Comparison of ENCODE assay signal across 16 cellular contexts in genomic region chr2:99507964-99508818, GRCh38. TPM values are rescaled to one million over a fixed set of nuclear protein-coding genes. Genes with fewer than 3 reads are reported as not detected.
DNase-seq lines count a peak whose midpoint lies in the region; ATAC-seq and TF ChIP-seq lines count a peak whose summit lies in the region.
"Had no signal": no experiment of that assay in that cellular context is flagged by ENCODE, and none has a peak within 500 bp of the region (broad histone marks: within the 10 kb centered on the region; RNA-seq: fewer than 3 reads in every experiment).

No MANE protein-coding gene starts in this region.

- in situ Hi-C loops in G401 (cut with HindIII; ENCODE audit: low sequenced_read_pairs): no loop called here

- no peaks in the 10 kb centered on the region for H3K4me1 ChIP-seq in hepatocyte (ENCODE audit: insufficient read depth)
- H3K4me1 ChIP-seq: Peyer's patch had no signal

- H3K9me3 Mint-ChIP-seq in activated naive CD8-positive, alpha-beta T cell treated with anti-CD3 and anti-CD28 coated beads, Interleukin-2, amount 50 U/mL, for 24 hours: no peaks in the 10 kb centered on the region
- H3K9me3 Mint-ChIP-seq: activated CD4-positive, alpha-beta T cell treated with anti-CD3 and anti-CD28 coated beads, Interleukin-2, amount 10 ng/mL, durations not matched to agents 24 days and 14 days; stimulated activated naive CD8-positive, alpha-beta T cell treated with anti-CD3 and anti-CD28 coated beads, Interleukin-15, Interleukin-2, amounts not matched to agents 100 ng/mL and 50 ng/mL, for 24 hours had no signal

- H3K4me3 Mint-ChIP-seq in activated naive CD8-positive, alpha-beta T cell treated with anti-CD3 and anti-CD28 coated beads, Interleukin-2, amount 50 U/mL, for 24 hours: no peak overlapping the region
- H3K4me3 Mint-ChIP-seq: activated CD4-positive, alpha-beta T cell treated with anti-CD3 and anti-CD28 coated beads, Interleukin-2, amount 10 ng/mL, durations not matched to agents 24 days and 14 days; stimulated activated naive CD8-positive, alpha-beta T cell treated with anti-CD3 and anti-CD28 coated beads, Interleukin-15, Interleukin-2, amounts not matched to agents 100 ng/mL and 50 ng/mL, for 24 hours had no signal

- no peaks in the 10 kb centered on the region for H3K9me2 ChIP-seq in hepatocyte (replicated peaks; ENCODE audit: insufficient read depth)

- H3K4me3 ChIP-seq in hepatocyte: no peak overlapping the region
- H3K4me3 ChIP-seq: Peyer's patch, skin epidermis had no signal

- no peaks in the 10 kb centered on the region for H3K36me3 ChIP-seq in hepatocyte (replicated peaks; ENCODE audit: insufficient read depth, low read depth)
- H3K36me3 ChIP-seq: Peyer's patch had no signal

- 84% methylated on average over 7 of the region's 7 CpGs for WGBS in hepatocyte (ENCODE audit: low lambda C conversion rate, missing lambda C conversion rate)

- peaks cover 18% of the 10 kb centered on the region for H3K4me1 Mint-ChIP-seq in activated naive CD8-positive, alpha-beta T cell treated with anti-CD3 and anti-CD28 coated beads, Interleukin-2, amount 50 U/mL, for 24 hours

- ATAC-seq in activated naive CD8-positive, alpha-beta T cell treated with anti-CD3 and anti-CD28 coated beads, Interleukin-2, amount 50 U/mL, for 24 hours: no peak
- ATAC-seq in HG02610 (IDR thresholded peaks at IDR 0.05; ENCODE audit: unreplicated experiment) (no peak), GM19397 (IDR thresholded peaks at IDR 0.05; ENCODE audit: unreplicated experiment) (no peak)

- H2AFZ ChIP-seq in hepatocyte: no peak overlapping the region

- no peak overlapping the region for H3K4me2 ChIP-seq in hepatocyte

- no peaks in the 10 kb centered on the region for H3K9me3 ChIP-seq in hepatocyte (ENCODE audit: low read depth)
- H3K9me3 ChIP-seq: Peyer's patch had no signal

- no peaks in the 10 kb centered on the region for H4K20me1 ChIP-seq in hepatocyte (ENCODE audit: insufficient read depth, poor library complexity, severe bottlenecking)

- peaks cover 2% of the 10 kb centered on the region for H3K27me3 Mint-ChIP-seq in activated naive CD8-positive, alpha-beta T cell treated with anti-CD3 and anti-CD28 coated beads, Interleukin-2, amount 50 U/mL, for 24 hours
- H3K27me3 Mint-ChIP-seq: stimulated activated naive CD8-positive, alpha-beta T cell treated with anti-CD3 and anti-CD28 coated beads, Interleukin-15, Interleukin-2, amounts not matched to agents 100 ng/mL and 50 ng/mL, for 24 hours had no signal

- DNase-seq in G401 (ENCODE audit: low spot score): peak; percentile 43
- DNase-seq in NCI-H146 treated with DMSO at 0.1 percent for 48 hours (lab: John Stamatoyannopoulos, UW; ENCODE audit: unreplicated experiment): peak; percentile 68
- DNase-seq in NCI-H510A treated with DMSO at 0.1 percent for 48 hours (lab: John Stamatoyannopoulos, UW): peak; percentile 94
- peak; percentile 18 for DNase-seq in hepatocyte (ENCODE audit: low spot score)
- no peak for DNase-seq in activated naive CD8-positive, alpha-beta T cell treated with anti-CD3 and anti-CD28 coated beads, Interleukin-2, amount 50 U/mL, for 24 hours
- DNase-seq in activated naive CD4-positive, alpha-beta T cell treated with anti-CD3 and anti-CD28 coated beads, Interleukin-2, amount 50 U/mL, for 16 hours: no peak
- DNase-seq: activated CD4-positive, alpha-beta T cell treated with anti-CD3 and anti-CD28 coated beads, Interleukin-2, amount 10 ng/mL, durations not matched to agents 24 days and 14 days; aorta; dermis blood vessel endothelial cell; Peyer's patch; T-helper 2 cell had no signal

- no peak overlapping the region for H3K27ac ChIP-seq in hepatocyte
- H3K27ac ChIP-seq: C4-2B, Peyer's patch, skin epidermis had no signal

- H3K27ac Mint-ChIP-seq in activated naive CD8-positive, alpha-beta T cell treated with anti-CD3 and anti-CD28 coated beads, Interleukin-2, amount 50 U/mL, for 24 hours: no peak overlapping the region
- H3K27ac Mint-ChIP-seq: activated CD4-positive, alpha-beta T cell treated with anti-CD3 and anti-CD28 coated beads, Interleukin-2, amount 10 ng/mL, durations not matched to agents 24 days and 14 days; stimulated activated naive CD8-positive, alpha-beta T cell treated with anti-CD3 and anti-CD28 coated beads, Interleukin-15, Interleukin-2, amounts not matched to agents 100 ng/mL and 50 ng/mL, for 24 hours had no signal

- no peaks in the 10 kb centered on the region for H3K36me3 Mint-ChIP-seq in activated naive CD8-positive, alpha-beta T cell treated with anti-CD3 and anti-CD28 coated beads, Interleukin-2, amount 50 U/mL, for 24 hours (ENCODE audit: low read depth)

- H3K27me3 ChIP-seq in hepatocyte: no peaks in the 10 kb centered on the region
- H3K27me3 ChIP-seq: Peyer's patch had no signal

- no peak for TF ChIP-seq CTCF in hepatocyte (IDR thresholded peaks at IDR 0.05; ENCODE audit: poor library complexity)

- H3K79me2 ChIP-seq in hepatocyte: no peaks in the 10 kb centered on the region

RNA-seq across cellular contexts. Expression of gene REV1, which starts 18.4 kb away (rescaled TPM):
- 23.5 and 25.4 TPM in 2 replicates for total RNA-seq in G401 (2014; rRNA removed; shearing (Covaris generic))
- total RNA-seq in hepatocyte: 31.2 and 31.4 TPM in 2 replicates
- 23.9 and 25.9 TPM in 2 replicates for polyA plus RNA-seq in hepatocyte

Comparison
In these comparisons a context has a peak if more than half of its experiments do, and no peak if none do; other contexts are left out.
1. DNase-seq: peak in G401 (single experiment), NCI-H146 treated with DMSO at 0.1 percent for 48 hours (single experiment), NCI-H510A treated with DMSO at 0.1 percent for 48 hours (single experiment) and hepatocyte (single experiment); none in activated naive CD8-positive, alpha-beta T cell treated with anti-CD3 and anti-CD28 coated beads, Interleukin-2, amount 50 U/mL, for 24 hours (single experiment) and activated naive CD4-positive, alpha-beta T cell treated with anti-CD3 and anti-CD28 coated beads, Interleukin-2, amount 50 U/mL, for 16 hours (single experiment).